ENCODE assay signal across 21 cellular contexts in the genomic region with DNA sequence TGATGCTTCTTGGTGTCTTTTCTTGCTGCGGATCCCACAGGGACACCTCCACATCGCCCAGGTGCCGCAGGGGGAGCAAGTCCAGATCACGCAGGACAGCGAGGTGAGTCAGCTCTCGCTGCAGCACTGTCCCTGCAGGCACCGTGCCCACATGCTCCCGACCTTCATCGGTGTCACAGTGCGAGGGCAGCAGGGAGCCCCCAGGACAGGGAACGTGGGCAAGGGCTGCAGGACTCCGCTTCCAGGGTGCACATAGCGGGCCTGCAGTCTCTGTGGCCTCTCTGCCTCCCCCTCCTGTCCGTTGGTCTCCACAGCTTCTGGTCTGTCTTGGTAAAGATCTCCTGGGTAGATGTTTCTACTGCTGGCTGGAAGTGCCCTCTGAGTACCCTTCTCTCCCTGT.
DNase-seq lines count a peak whose midpoint lies in the region; ATAC-seq, FAIRE-seq and TF ChIP-seq lines count a peak whose summit lies in the region.
"Had no signal": no experiment of that assay in that cellular context is flagged by ENCODE, and none has a peak within 500 bp of the region (broad histone marks: within the 10 kb centered on the region; RNA-seq: fewer than 3 reads in every experiment).

No MANE protein-coding gene starts in this region.

- DNase-seq in activated CD8-positive, alpha-beta memory T cell treated with anti-CD3 and anti-CD28 coated beads, Interleukin-2, amount 50 U/mL, for 4 hours = peak; percentile 9
- DNase-seq in activated CD8-positive, alpha-beta memory T cell treated with anti-CD3 and anti-CD28 coated beads for 24 hours = no peak
- DNase-seq in astrocyte of the spinal cord (ENCODE audit: low read depth, low spot score) = no peak
- peak; percentile 60 for DNase-seq in kidney
- DNase-seq in SK-N-DZ (ENCODE audit: low spot score) = no peak
- no peak for DNase-seq in SIG-M5 treated with dmso at 0.1 percent for 504 hours (lab: John Stamatoyannopoulos, UW; ENCODE audit: unreplicated experiment)
- no peak for DNase-seq in RPMI8226
- DNase-seq: CD4-positive, alpha-beta memory T cell; DMS153; GF-D8; NCI-H1105; NCI-H1694 treated with DMSO at 0.1 percent for 48 hours; NCI-H510A; NCI-H748 treated with DMSO at 0.1 percent for 48 hours; NK-92 treated with Interleukin-12 subunit alpha and Interleukin-12 subunit beta, amount 100 ng/mL, for 24 hours; Peyer's patch; Right ventricle myocardium superior; SK-N-SH had no signal

- H3K4me1 ChIP-seq in kidney (ENCODE audit: control insufficient read depth in 1 of 2, insufficient read depth in 1 of 2, low read depth in 1 of 2, low read length in 2 of 2) = no peaks in the 10 kb centered on the region
- H3K4me1 ChIP-seq: Peyer's patch had no signal

- in situ Hi-C loops in astrocyte of the spinal cord (cut with HindIII; ENCODE audit: low sequenced_read_pairs) = no loop called here

- no peaks in the 10 kb centered on the region for H3K9me3 ChIP-seq in kidney (ENCODE audit: control insufficient read depth in 1 of 2, low read length in 2 of 2)
- H3K9me3 ChIP-seq: Peyer's patch, SK-N-SH had no signal

- FAIRE-seq in kidney (lab: Jason Lieb, UNC) = no peak
- FAIRE-seq: K562 had no signal

- peaks cover 4 to 11% of the 10 kb centered on the region in 2 donors for H3K36me3 ChIP-seq in kidney (ENCODE audit: control insufficient read depth in 1 of 2, insufficient read depth in 2 of 2, low read length in 2 of 2)

- intact Hi-C loops in kidney (cut with DNase I) = no loop called here

- H3K9ac ChIP-seq in kidney (ENCODE audit: low read length in 2 of 2) = no peak overlapping the region
- H3K9ac ChIP-seq: SK-N-SH had no signal

- no peak overlapping the region for H3K4me3 ChIP-seq in astrocyte of the spinal cord (ENCODE audit: low read depth, low read length)
- no peak overlapping the region for H3K4me3 ChIP-seq in kidney (ENCODE audit: low read length in 2 of 2)
- H3K4me3 ChIP-seq: K562, Peyer's patch had no signal

- TF ChIP-seq CTCF in astrocyte of the spinal cord (IDR thresholded peaks at IDR 0.05; ENCODE audit: low read depth, low read length) = peak; percentile 15
- TF ChIP-seq CTCF in kidney (IDR thresholded peaks at IDR 0.05; ENCODE audit: borderline replicate concordance, extremely low read depth, insufficient read depth) = no peak

- no peak overlapping the region for H3K27ac ChIP-seq in kidney (ENCODE audit: low read depth in 2 of 2, low read length in 2 of 2)
- H3K27ac ChIP-seq: 22Rv1, Peyer's patch had no signal

- no peak for ATAC-seq in GM18868 (IDR thresholded peaks at IDR 0.05; ENCODE audit: unreplicated experiment)
- ATAC-seq: K562 had no signal

Comparison
In these comparisons a context has a peak if more than half of its experiments do, and no peak if none do; other contexts are left out.
1. DNase-seq: peak in activated CD8-positive, alpha-beta memory T cell treated with anti-CD3 and anti-CD28 coated beads, Interleukin-2, amount 50 U/mL, for 4 hours (single experiment) and kidney (single experiment); none in activated CD8-positive, alpha-beta memory T cell treated with anti-CD3 and anti-CD28 coated beads for 24 hours (single experiment), astrocyte of the spinal cord (single experiment), SK-N-DZ (single experiment), SIG-M5 treated with dmso at 0.1 percent for 504 hours (single experiment) and RPMI8226 (single experiment).